ENCODE assay signal across 1 cellular context in genomic region chr2:134917958-134918517, GRCh38.
TF ChIP-seq lines count a peak whose summit lies in the region.

No MANE protein-coding gene starts in this region.

TF ChIP-seq in K562, 482 proteins besides CTCF, POLR2A, EP300 and RAD21 (continued from another document and continues in another):
- TF ChIP-seq ARID3A (IDR thresholded peaks at IDR 0.05; ENCODE audit: borderline replicate concordance, low read depth, low read length) (no peak), PHF20 (IDR thresholded peaks at IDR 0.05; ENCODE audit: partially characterized antibody) (peak; percentile 57), SUPT5H (IDR thresholded peaks at IDR 0.05) (peak; percentile 86), MTA3 (IDR thresholded peaks at IDR 0.05; ENCODE audit: borderline replicate concordance) (no peak; the same call in 1 of the 2 replicates), JUN (IDR thresholded peaks at IDR 0.05; ENCODE audit: borderline replicate concordance, low read depth, low read length) (peak; percentile 21; the same call in 1 of the 2 replicates), JUN (CRISPR knock-in tag; IDR thresholded peaks at IDR 0.05; ENCODE audit: borderline replicate concordance) (no peak), POU5F1 (IDR thresholded peaks at IDR 0.05; ENCODE audit: borderline replicate concordance, low read depth, low read length, partially characterized antibody) (no peak), ZNF586 (CRISPR knock-in tag; conservative IDR thresholded peaks at IDR 0.05) (no peak), ZNF224 (CRISPR knock-in tag; IDR thresholded peaks at IDR 0.05) (no peak), ASH1L (IDR thresholded peaks at IDR 0.05; ENCODE audit: borderline replicate concordance, low read depth, partially characterized antibody) (no peak), USF2 (CRISPR knock-in tag; IDR thresholded peaks at IDR 0.05) (no peak), DPF2 (IDR thresholded peaks at IDR 0.05) (no peak; the same call in 1 of the 2 replicates), ZNF511 (CRISPR knock-in tag; IDR thresholded peaks at IDR 0.05) (peak; percentile 70; the same call in 1 of the 2 replicates), ZNF561 (CRISPR knock-in tag; conservative IDR thresholded peaks at IDR 0.05) (no peak), HINFP (tag; conservative IDR thresholded peaks at IDR 0.05; ENCODE audit: low read depth) (no peak), TOE1 (IDR thresholded peaks at IDR 0.05; ENCODE audit: borderline replicate concordance) (no peak), TOE1 (CRISPR knock-in tag; IDR thresholded peaks at IDR 0.05; ENCODE audit: borderline replicate concordance, low read depth) (no peak), FOXP1 (CRISPR knock-in tag; IDR thresholded peaks at IDR 0.05) (no peak), ZBTB8A (IDR thresholded peaks at IDR 0.05; ENCODE audit: partially characterized antibody) (no peak), GABPB2 (CRISPR knock-in tag; conservative IDR thresholded peaks at IDR 0.05) (no peak), TAF1 (IDR thresholded peaks at IDR 0.05; ENCODE audit: control insufficient read depth, extremely low read depth, insufficient read depth, low read length, severe bottlenecking) (peak; percentile 91), CAMTA2 (CRISPR knock-in tag; conservative IDR thresholded peaks at IDR 0.05) (no peak), CHCHD3 (CRISPR knock-in tag; IDR thresholded peaks at IDR 0.05) (no peak), ZNF584 (CRISPR knock-in tag; IDR thresholded peaks at IDR 0.05; ENCODE audit: low read depth) (no peak), ZKSCAN8 (CRISPR knock-in tag; IDR thresholded peaks at IDR 0.05) (no peak), ZNF740 (CRISPR knock-in tag; IDR thresholded peaks at IDR 0.05) (no peak), ZNF740 (tag; IDR thresholded peaks at IDR 0.05) (no peak), KDM1A (IDR thresholded peaks at IDR 0.05) (no peak), NR1H2 (CRISPR knock-in tag; IDR thresholded peaks at IDR 0.05) (no peak), GABPB1 (CRISPR knock-in tag; IDR thresholded peaks at IDR 0.05) (no peak; the same call in 1 of the 2 replicates)
- TF ChIP-seq, protein P1, sequence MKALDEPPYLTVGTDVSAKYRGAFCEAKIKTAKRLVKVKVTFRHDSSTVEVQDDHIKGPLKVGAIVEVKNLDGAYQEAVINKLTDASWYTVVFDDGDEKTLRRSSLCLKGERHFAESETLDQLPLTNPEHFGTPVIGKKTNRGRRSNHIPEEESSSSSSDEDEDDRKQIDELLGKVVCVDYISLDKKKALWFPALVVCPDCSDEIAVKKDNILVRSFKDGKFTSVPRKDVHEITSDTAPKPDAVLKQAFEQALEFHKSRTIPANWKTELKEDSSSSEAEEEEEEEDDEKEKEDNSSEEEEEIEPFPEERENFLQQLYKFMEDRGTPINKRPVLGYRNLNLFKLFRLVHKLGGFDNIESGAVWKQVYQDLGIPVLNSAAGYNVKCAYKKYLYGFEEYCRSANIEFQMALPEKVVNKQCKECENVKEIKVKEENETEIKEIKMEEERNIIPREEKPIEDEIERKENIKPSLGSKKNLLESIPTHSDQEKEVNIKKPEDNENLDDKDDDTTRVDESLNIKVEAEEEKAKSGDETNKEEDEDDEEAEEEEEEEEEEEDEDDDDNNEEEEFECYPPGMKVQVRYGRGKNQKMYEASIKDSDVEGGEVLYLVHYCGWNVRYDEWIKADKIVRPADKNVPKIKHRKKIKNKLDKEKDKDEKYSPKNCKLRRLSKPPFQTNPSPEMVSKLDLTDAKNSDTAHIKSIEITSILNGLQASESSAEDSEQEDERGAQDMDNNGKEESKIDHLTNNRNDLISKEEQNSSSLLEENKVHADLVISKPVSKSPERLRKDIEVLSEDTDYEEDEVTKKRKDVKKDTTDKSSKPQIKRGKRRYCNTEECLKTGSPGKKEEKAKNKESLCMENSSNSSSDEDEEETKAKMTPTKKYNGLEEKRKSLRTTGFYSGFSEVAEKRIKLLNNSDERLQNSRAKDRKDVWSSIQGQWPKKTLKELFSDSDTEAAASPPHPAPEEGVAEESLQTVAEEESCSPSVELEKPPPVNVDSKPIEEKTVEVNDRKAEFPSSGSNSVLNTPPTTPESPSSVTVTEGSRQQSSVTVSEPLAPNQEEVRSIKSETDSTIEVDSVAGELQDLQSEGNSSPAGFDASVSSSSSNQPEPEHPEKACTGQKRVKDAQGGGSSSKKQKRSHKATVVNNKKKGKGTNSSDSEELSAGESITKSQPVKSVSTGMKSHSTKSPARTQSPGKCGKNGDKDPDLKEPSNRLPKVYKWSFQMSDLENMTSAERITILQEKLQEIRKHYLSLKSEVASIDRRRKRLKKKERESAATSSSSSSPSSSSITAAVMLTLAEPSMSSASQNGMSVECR (CRISPR knock-in tag; IDR thresholded peaks at IDR 0.05) = peak; percentile 43; the same call in 1 of the 2 replicates
- TF ChIP-seq, protein P2, sequence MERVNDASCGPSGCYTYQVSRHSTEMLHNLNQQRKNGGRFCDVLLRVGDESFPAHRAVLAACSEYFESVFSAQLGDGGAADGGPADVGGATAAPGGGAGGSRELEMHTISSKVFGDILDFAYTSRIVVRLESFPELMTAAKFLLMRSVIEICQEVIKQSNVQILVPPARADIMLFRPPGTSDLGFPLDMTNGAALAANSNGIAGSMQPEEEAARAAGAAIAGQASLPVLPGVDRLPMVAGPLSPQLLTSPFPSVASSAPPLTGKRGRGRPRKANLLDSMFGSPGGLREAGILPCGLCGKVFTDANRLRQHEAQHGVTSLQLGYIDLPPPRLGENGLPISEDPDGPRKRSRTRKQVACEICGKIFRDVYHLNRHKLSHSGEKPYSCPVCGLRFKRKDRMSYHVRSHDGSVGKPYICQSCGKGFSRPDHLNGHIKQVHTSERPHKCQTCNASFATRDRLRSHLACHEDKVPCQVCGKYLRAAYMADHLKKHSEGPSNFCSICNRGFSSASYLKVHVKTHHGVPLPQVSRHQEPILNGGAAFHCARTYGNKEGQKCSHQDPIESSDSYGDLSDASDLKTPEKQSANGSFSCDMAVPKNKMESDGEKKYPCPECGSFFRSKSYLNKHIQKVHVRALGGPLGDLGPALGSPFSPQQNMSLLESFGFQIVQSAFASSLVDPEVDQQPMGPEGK (CRISPR knock-in tag; IDR thresholded peaks at IDR 0.05; ENCODE audit: borderline replicate concordance) = no peak
- TF ChIP-seq, protein P3, sequence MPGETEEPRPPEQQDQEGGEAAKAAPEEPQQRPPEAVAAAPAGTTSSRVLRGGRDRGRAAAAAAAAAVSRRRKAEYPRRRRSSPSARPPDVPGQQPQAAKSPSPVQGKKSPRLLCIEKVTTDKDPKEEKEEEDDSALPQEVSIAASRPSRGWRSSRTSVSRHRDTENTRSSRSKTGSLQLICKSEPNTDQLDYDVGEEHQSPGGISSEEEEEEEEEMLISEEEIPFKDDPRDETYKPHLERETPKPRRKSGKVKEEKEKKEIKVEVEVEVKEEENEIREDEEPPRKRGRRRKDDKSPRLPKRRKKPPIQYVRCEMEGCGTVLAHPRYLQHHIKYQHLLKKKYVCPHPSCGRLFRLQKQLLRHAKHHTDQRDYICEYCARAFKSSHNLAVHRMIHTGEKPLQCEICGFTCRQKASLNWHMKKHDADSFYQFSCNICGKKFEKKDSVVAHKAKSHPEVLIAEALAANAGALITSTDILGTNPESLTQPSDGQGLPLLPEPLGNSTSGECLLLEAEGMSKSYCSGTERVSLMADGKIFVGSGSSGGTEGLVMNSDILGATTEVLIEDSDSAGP (CRISPR knock-in tag; IDR thresholded peaks at IDR 0.05) = no peak
- TF ChIP-seq, protein P4, sequence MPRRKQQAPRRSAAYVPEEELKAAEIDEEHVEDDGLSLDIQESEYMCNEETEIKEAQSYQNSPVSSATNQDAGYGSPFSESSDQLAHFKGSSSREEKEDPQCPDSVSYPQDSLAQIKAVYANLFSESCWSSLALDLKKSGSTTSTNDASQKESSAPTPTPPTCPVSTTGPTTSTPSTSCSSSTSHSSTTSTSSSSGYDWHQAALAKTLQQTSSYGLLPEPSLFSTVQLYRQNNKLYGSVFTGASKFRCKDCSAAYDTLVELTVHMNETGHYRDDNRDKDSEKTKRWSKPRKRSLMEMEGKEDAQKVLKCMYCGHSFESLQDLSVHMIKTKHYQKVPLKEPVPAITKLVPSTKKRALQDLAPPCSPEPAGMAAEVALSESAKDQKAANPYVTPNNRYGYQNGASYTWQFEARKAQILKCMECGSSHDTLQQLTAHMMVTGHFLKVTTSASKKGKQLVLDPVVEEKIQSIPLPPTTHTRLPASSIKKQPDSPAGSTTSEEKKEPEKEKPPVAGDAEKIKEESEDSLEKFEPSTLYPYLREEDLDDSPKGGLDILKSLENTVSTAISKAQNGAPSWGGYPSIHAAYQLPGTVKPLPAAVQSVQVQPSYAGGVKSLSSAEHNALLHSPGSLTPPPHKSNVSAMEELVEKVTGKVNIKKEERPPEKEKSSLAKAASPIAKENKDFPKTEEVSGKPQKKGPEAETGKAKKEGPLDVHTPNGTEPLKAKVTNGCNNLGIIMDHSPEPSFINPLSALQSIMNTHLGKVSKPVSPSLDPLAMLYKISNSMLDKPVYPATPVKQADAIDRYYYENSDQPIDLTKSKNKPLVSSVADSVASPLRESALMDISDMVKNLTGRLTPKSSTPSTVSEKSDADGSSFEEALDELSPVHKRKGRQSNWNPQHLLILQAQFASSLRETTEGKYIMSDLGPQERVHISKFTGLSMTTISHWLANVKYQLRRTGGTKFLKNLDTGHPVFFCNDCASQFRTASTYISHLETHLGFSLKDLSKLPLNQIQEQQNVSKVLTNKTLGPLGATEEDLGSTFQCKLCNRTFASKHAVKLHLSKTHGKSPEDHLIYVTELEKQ (CRISPR knock-in tag; IDR thresholded peaks at IDR 0.05) = no peak
- TF ChIP-seq, protein P5, sequence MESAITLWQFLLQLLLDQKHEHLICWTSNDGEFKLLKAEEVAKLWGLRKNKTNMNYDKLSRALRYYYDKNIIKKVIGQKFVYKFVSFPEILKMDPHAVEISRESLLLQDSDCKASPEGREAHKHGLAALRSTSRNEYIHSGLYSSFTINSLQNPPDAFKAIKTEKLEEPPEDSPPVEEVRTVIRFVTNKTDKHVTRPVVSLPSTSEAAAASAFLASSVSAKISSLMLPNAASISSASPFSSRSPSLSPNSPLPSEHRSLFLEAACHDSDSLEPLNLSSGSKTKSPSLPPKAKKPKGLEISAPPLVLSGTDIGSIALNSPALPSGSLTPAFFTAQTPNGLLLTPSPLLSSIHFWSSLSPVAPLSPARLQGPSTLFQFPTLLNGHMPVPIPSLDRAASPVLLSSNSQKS (CRISPR knock-in tag; IDR thresholded peaks at IDR 0.05) = no peak
